10 cellular contexts compared by ENCODE assay signal in the genomic region with DNA sequence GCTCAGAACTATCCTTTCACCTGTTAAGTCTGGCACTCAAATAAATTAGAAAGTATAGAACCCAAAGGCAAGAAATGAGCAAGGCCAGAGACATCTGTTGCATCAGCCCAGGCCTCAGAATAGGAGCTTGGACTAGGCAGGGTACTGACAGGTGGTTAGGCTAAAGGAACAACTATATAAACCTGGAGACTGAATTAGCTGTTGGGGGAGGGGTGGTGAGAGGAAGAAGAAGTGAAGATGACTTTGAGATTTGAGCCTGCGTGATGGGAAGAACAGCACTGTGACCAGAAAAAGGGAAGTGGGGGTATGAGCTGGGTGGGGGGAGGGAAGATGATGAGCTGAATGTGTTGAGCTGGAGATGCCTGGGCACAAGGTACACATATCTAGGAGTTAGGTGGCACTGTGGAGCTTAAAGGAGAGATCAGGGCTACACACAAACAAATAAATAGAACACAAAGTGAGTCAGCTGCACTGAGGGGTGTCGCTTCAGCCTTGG.
DNase-seq lines count a peak whose midpoint lies in the region; ATAC-seq and TF ChIP-seq lines count a peak whose summit lies in the region.
"Had no signal": no experiment of that assay in that cellular context is flagged by ENCODE, and none has a peak within 500 bp of the region (broad histone marks: within the 10 kb centered on the region; RNA-seq: fewer than 3 reads in every experiment).

No MANE protein-coding gene starts in this region.

- H2AFZ ChIP-seq in hepatocyte: no peak overlapping the region

- peak; percentile 26 for ATAC-seq in Right ventricle myocardium inferior
- ATAC-seq in left ventricle myocardium superior: no peak
- ATAC-seq in HG03108 (IDR thresholded peaks at IDR 0.05; ENCODE audit: unreplicated experiment): peak; percentile 32
- no peak for ATAC-seq in HG03025 (IDR thresholded peaks at IDR 0.05; ENCODE audit: low FRiP score, unreplicated experiment)

- TF ChIP-seq CTCF in hepatocyte (IDR thresholded peaks at IDR 0.05; ENCODE audit: poor library complexity): no peak

- WGBS in hepatocyte (ENCODE audit: low lambda C conversion rate, missing lambda C conversion rate): 100% methylated on average over 2 of the region's 2 CpGs

- peaks cover 10% of the 10 kb centered on the region for H3K4me1 Mint-ChIP-seq in T-helper 1 cell treated with Interleukin-12 subunit alpha and Interleukin-12 subunit beta and Interleukin-4 antibody, amounts not matched to agents 30 μg/mL and 1 μg/mL, for 36 hours (ENCODE audit: low read depth)
- H3K4me1 Mint-ChIP-seq in stimulated activated naive CD8-positive, alpha-beta T cell treated with anti-CD3 and anti-CD28 coated beads, Interleukin-15, Interleukin-2, amounts not matched to agents 100 ng/mL and 50 ng/mL, for 24 hours (ENCODE audit: low read depth): peaks cover 75% of the 10 kb centered on the region

- no peaks in the 10 kb centered on the region for H3K36me3 ChIP-seq in hepatocyte (replicated peaks; ENCODE audit: insufficient read depth, low read depth)

- H3K4me2 ChIP-seq in hepatocyte: no peak overlapping the region

- H3K27me3 ChIP-seq in hepatocyte: no peaks in the 10 kb centered on the region

- no peaks in the 10 kb centered on the region for H3K4me1 ChIP-seq in hepatocyte (ENCODE audit: insufficient read depth)

- H3K9me2 ChIP-seq in hepatocyte (replicated peaks; ENCODE audit: insufficient read depth): no peaks in the 10 kb centered on the region

- DNase-seq in Right ventricle myocardium inferior (ENCODE audit: missing footprints): no peak
- no peak for DNase-seq in left ventricle myocardium superior
- no peak for DNase-seq in NCI-H1930 (lab: John Stamatoyannopoulos, UW)
- no peak for DNase-seq in hepatocyte (ENCODE audit: low spot score)
- DNase-seq: NCI-H1436 treated with DMSO at 0.1 percent for 48 hours had no signal

- no peaks in the 10 kb centered on the region for H3K9me3 ChIP-seq in hepatocyte (ENCODE audit: low read depth)

- H4K20me1 ChIP-seq in hepatocyte (ENCODE audit: insufficient read depth, poor library complexity, severe bottlenecking): no peaks in the 10 kb centered on the region

- H3K36me3 Mint-ChIP-seq in T-helper 1 cell treated with Interleukin-12 subunit alpha and Interleukin-12 subunit beta and Interleukin-4 antibody, amounts not matched to agents 30 μg/mL and 1 μg/mL, for 36 hours (ENCODE audit: low read depth): peaks cover 6% of the 10 kb centered on the region
- no peaks in the 10 kb centered on the region for H3K36me3 Mint-ChIP-seq in stimulated activated naive CD8-positive, alpha-beta T cell treated with anti-CD3 and anti-CD28 coated beads, Interleukin-15, Interleukin-2, amounts not matched to agents 100 ng/mL and 50 ng/mL, for 24 hours (ENCODE audit: low read depth)

- peak overlapping the region; percentile 3 for H3K27ac Mint-ChIP-seq in T-helper 1 cell treated with Interleukin-12 subunit alpha and Interleukin-12 subunit beta and Interleukin-4 antibody, amounts not matched to agents 30 μg/mL and 1 μg/mL, for 36 hours
- peak overlapping the region; percentile 43 for H3K27ac Mint-ChIP-seq in stimulated activated naive CD8-positive, alpha-beta T cell treated with anti-CD3 and anti-CD28 coated beads, Interleukin-15, Interleukin-2, amounts not matched to agents 100 ng/mL and 50 ng/mL, for 24 hours
- H3K27ac Mint-ChIP-seq: activated T-helper 2 cell treated with anti-CD3 and anti-CD28 coated beads, Interferon-gamma antibody, Interleukin-2, Interleukin-4, amounts not matched to agents 10 μg/mL and 5 μg/mL and 100 μg/mL, durations not matched to agents 14 hours and 24 hours and 36 hours had no signal

- H3K4me3 Mint-ChIP-seq in T-helper 1 cell treated with Interleukin-12 subunit alpha and Interleukin-12 subunit beta and Interleukin-4 antibody, amounts not matched to agents 30 μg/mL and 1 μg/mL, for 36 hours: no peak overlapping the region
- peak overlapping the region; percentile 30 for H3K4me3 Mint-ChIP-seq in stimulated activated naive CD8-positive, alpha-beta T cell treated with anti-CD3 and anti-CD28 coated beads, Interleukin-15, Interleukin-2, amounts not matched to agents 100 ng/mL and 50 ng/mL, for 24 hours

- no peak overlapping the region for H3K27ac ChIP-seq in hepatocyte

- peaks cover 5% of the 10 kb centered on the region for H3K9me3 Mint-ChIP-seq in T-helper 1 cell treated with Interleukin-12 subunit alpha and Interleukin-12 subunit beta and Interleukin-4 antibody, amounts not matched to agents 30 μg/mL and 1 μg/mL, for 36 hours
- H3K9me3 Mint-ChIP-seq in stimulated activated naive CD8-positive, alpha-beta T cell treated with anti-CD3 and anti-CD28 coated beads, Interleukin-15, Interleukin-2, amounts not matched to agents 100 ng/mL and 50 ng/mL, for 24 hours: peaks cover 4% of the 10 kb centered on the region
- H3K9me3 Mint-ChIP-seq: activated T-helper 2 cell treated with anti-CD3 and anti-CD28 coated beads, Interferon-gamma antibody, Interleukin-2, Interleukin-4, amounts not matched to agents 10 μg/mL and 5 μg/mL and 100 μg/mL, durations not matched to agents 14 hours and 24 hours and 36 hours had no signal

- intact Hi-C loops in Right ventricle myocardium inferior (cut with DNase I) (no loop called here), left ventricle myocardium superior (cut with micrococcal nuclease) (no loop called here)

- no peaks in the 10 kb centered on the region for H3K79me2 ChIP-seq in hepatocyte

- H3K27me3 Mint-ChIP-seq in T-helper 1 cell treated with Interleukin-12 subunit alpha and Interleukin-12 subunit beta and Interleukin-4 antibody, amounts not matched to agents 30 μg/mL and 1 μg/mL, for 36 hours (ENCODE audit: low read depth): peaks cover 15% of the 10 kb centered on the region
- no peaks in the 10 kb centered on the region for H3K27me3 Mint-ChIP-seq in stimulated activated naive CD8-positive, alpha-beta T cell treated with anti-CD3 and anti-CD28 coated beads, Interleukin-15, Interleukin-2, amounts not matched to agents 100 ng/mL and 50 ng/mL, for 24 hours

- no peak overlapping the region for H3K4me3 ChIP-seq in hepatocyte

Comparison
In these comparisons a context has a peak if more than half of its experiments do, and no peak if none do; other contexts are left out.
1. ATAC-seq: peak in Right ventricle myocardium inferior (single experiment) and HG03108 (single experiment); none in left ventricle myocardium superior (single experiment) and HG03025 (single experiment).